ENCODE assay signal across 28 cellular contexts in genomic region chr3:151943539-151943938, GRCh38.
"Had no signal": no experiment of that assay in that cellular context is flagged by ENCODE, and none has a peak within 500 bp of the region (broad histone marks: within the 10 kb centered on the region; RNA-seq: fewer than 3 reads in every experiment).

No MANE protein-coding gene starts in this region.

- H3K27me3 ChIP-seq: neural progenitor cell, ovary, suprapubic skin, testis, tibial artery, transverse colon, upper lobe of right lung, uterus had no signal

- H2AFZ ChIP-seq: neural progenitor cell, parathyroid adenoma had no signal

- H3K4me2 ChIP-seq: neural progenitor cell, smooth muscle cell had no signal

- H3K36me3 ChIP-seq: neural progenitor cell, ovary, spleen, suprapubic skin, tibial artery, transverse colon, upper lobe of right lung, uterus had no signal

- ATAC-seq: natural killer cell; psoas muscle; right cardiac atrium; sciatic nerve; stimulated activated memory B cell treated with anti-CD40 and anti-IgM and Interleukin-4, amounts not matched to agents 10 μg/mL and 1 μg/mL and 100 μg/mL, for 72 hours; stimulated activated naive CD8-positive, alpha-beta T cell treated with anti-CD3 and anti-CD28 coated beads, Interleukin-15, amount 100 ng/mL, for 72 hours; stimulated activated naive CD8-positive, alpha-beta T cell treated with anti-CD3 and anti-CD28 coated beads, Interleukin-15, Interleukin-2, amounts not matched to agents 100 U/mL and 50 U/mL, for 24 hours; upper lobe of right lung had no signal

- H3K9ac ChIP-seq: neural progenitor cell, parathyroid adenoma had no signal

- H3K4me1 ChIP-seq: neural progenitor cell, parathyroid adenoma, psoas muscle, spleen, testis, tibial artery, transverse colon, upper lobe of right lung, uterus had no signal

- H3K79me2 ChIP-seq: parathyroid adenoma had no signal

- DNase-seq: natural killer cell; occipital lobe; ovary; posterior cingulate gyrus; psoas muscle; right cardiac atrium; spleen; stimulated activated CD4-positive, alpha-beta T cell treated with anti-CD3 and anti-CD28 coated beads, Interleukin-12 subunit alpha, Interleukin-12 subunit beta, amount 100 ng/mL, for 4 hours; stimulated activated CD4-positive, alpha-beta T cell treated with anti-CD3 and anti-CD28 coated beads, Interleukin-1b, Interleukin-23, amount 100 ng/mL, for 48 hours; stimulated activated CD4-positive, alpha-beta T cell treated with anti-CD3 and anti-CD28 coated beads, Interleukin-4, amount 100 ng/mL, for 1 hour; stimulated activated CD4-positive, alpha-beta T cell treated with anti-CD3 and anti-CD28 coated beads, Interleukin-4, amount 100 ng/mL, for 4 hours; stimulated activated CD8-positive, alpha-beta memory T cell treated with anti-CD3 and anti-CD28 coated beads, Interleukin-4, amount 100 ng/mL, for 48 hours; stimulated activated naive CD4-positive, alpha-beta T cell; stimulated activated naive CD8-positive, alpha-beta T cell treated with anti-CD3 and anti-CD28 coated beads, Interleukin-15, amount 100 ng/mL, for 72 hours; stimulated activated naive CD8-positive, alpha-beta T cell treated with anti-CD3 and anti-CD28 coated beads, Interleukin-15, Interleukin-2, amounts not matched to agents 100 U/mL and 50 U/mL, for 24 hours; substantia nigra; testis; tibial artery; transverse colon; upper lobe of right lung; uterus had no signal

- H3K4me3 ChIP-seq: neural progenitor cell, ovary, psoas muscle, skin epidermis, smooth muscle cell, spleen, suprapubic skin, testis, tibial artery, transverse colon, upper lobe of right lung, uterus had no signal

- H3K27ac ChIP-seq: neural progenitor cell, ovary, parathyroid adenoma, psoas muscle, spleen, suprapubic skin, testis, tibial artery, transverse colon, upper lobe of right lung, uterus had no signal

- H3K9me3 ChIP-seq: ovary, psoas muscle, spleen, suprapubic skin, testis, tibial artery, transverse colon, upper lobe of right lung, uterus had no signal
